Comparison of ENCODE assay signal across 23 cellular contexts in genomic region chr4:56051049-56051709, GRCh38.
DNase-seq lines count a peak whose midpoint lies in the region; TF ChIP-seq lines count a peak whose summit lies in the region.
"Had no signal": no experiment of that assay in that cellular context is flagged by ENCODE, and none has a peak within 500 bp of the region (broad histone marks: within the 10 kb centered on the region; RNA-seq: fewer than 3 reads in every experiment).

No MANE protein-coding gene starts in this region.

- CTCF ChIA-PET in SK-N-SH (lab: Yijun Ruan, JAX): interaction anchor here (0.8 to 3.6 kb wide), 11 partner anchors 11 to 385 kb away, joined by 3 to 32 read pairs (median 4); partner anchors contain the start of genes CEP135 and PAICS

- POLR2A ChIA-PET in SK-N-SH (lab: Yijun Ruan, JAX): interaction anchor here (0.6 to 1.9 kb wide), 6 partner anchors 9 to 385 kb away, joined by 3 to 6 read pairs (median 4); partner anchors contain the start of genes PAICS and PPAT

- H3K9me3 ChIP-seq in DOHH2 (ENCODE audit: control insufficient read depth, insufficient read depth, low read length): no peaks in the 10 kb centered on the region
- no peaks in the 10 kb centered on the region for H3K9me3 ChIP-seq in SK-N-SH
- H3K9me3 ChIP-seq in endodermal cell (ENCODE audit: control insufficient read depth, low read length): no peaks in the 10 kb centered on the region
- H3K9me3 ChIP-seq: Caco-2, Peyer's patch had no signal

- TF ChIP-seq EP300 in SK-N-SH (IDR thresholded peaks at IDR 0.05; ENCODE audit: borderline replicate concordance in 1 of 2, low read depth in 1 of 2, low read length in 1 of 2): peak in 1 of 2 experiments; percentile 90; a peak in 2 of 4 replicates

- peaks cover 69% of the 10 kb centered on the region for H3K4me1 ChIP-seq in DOHH2 (ENCODE audit: control insufficient read depth, low read length)
- peaks cover 0 to 20% of the 10 kb centered on the region in 2 experiments; a peak in 3 of 4 replicates for H3K4me1 ChIP-seq in SK-N-SH (ENCODE audit: control insufficient read depth in 1 of 2, insufficient read depth in 2 of 2, low read depth in 1 of 2, low read length in 1 of 2)
- peaks cover 17% of the 10 kb centered on the region for H3K4me1 ChIP-seq in endodermal cell (ENCODE audit: control insufficient read depth, insufficient read depth, low read length)

- TF ChIP-seq RAD21 in SK-N-SH (IDR thresholded peaks at IDR 0.05; ENCODE audit: low read length): peak; percentile 46

- H3K36me3 Mint-ChIP-seq in endodermal cell (ENCODE audit: low read depth) (no peaks in the 10 kb centered on the region), nephron progenitor cell (ENCODE audit: low read depth) (peaks cover 5% of the 10 kb centered on the region)
- H3K36me3 Mint-ChIP-seq: activated naive CD4-positive, alpha-beta T cell treated with anti-CD3 and anti-CD28 coated beads, Interleukin-2, amount 50 U/mL, for 72 hours; IgD-negative memory B cell; stimulated activated naive B cell treated with anti-CD40 and anti-IgM and Interleukin-4, amounts not matched to agents 10 μg/mL and 1 μg/mL and 100 μg/mL, for 72 hours had no signal

- H3K4me3 Mint-ChIP-seq in endodermal cell (peak overlapping the region; percentile 93), nephron progenitor cell (peak overlapping the region; percentile 95)
- H3K4me3 Mint-ChIP-seq: stimulated activated naive B cell treated with anti-CD40 and anti-IgM and Interleukin-4, amounts not matched to agents 10 μg/mL and 1 μg/mL and 100 μg/mL, for 72 hours had no signal

- H3K27ac ChIP-seq in DOHH2 (ENCODE audit: low read depth, low read length): no peak overlapping the region
- peak overlapping the region in 1 of 2 experiments; percentile 95; a peak in 2 of 4 replicates for H3K27ac ChIP-seq in SK-N-SH (ENCODE audit: low read depth in 2 of 2, low read length in 1 of 2)
- H3K27ac ChIP-seq in endodermal cell (ENCODE audit: low read depth, low read length): no peak overlapping the region
- H3K27ac ChIP-seq: Peyer's patch had no signal

- H3K4me3 ChIP-seq in DOHH2 (ENCODE audit: low read length) (peak overlapping the region; percentile 89), SK-N-SH (ENCODE audit: low read depth in 2 of 2, low read length in 1 of 2) (no peak overlapping the region), endodermal cell (ENCODE audit: low read length) (peak overlapping the region; percentile 87)

- H3K9me2 ChIP-seq in DOHH2 (replicated peaks; ENCODE audit: control insufficient read depth, low read length): no peaks in the 10 kb centered on the region
- H3K9me2 ChIP-seq in SK-N-SH: no peaks in the 10 kb centered on the region

- no peaks in the 10 kb centered on the region for H3K27me3 ChIP-seq in DOHH2 (ENCODE audit: control insufficient read depth, low read length)
- H3K27me3 ChIP-seq in SK-N-SH (ENCODE audit: insufficient read depth): no peaks in the 10 kb centered on the region
- no peaks in the 10 kb centered on the region for H3K27me3 ChIP-seq in endodermal cell (ENCODE audit: control insufficient read depth, insufficient read depth, low read length, poor library complexity, severe bottlenecking)
- H3K27me3 ChIP-seq: Peyer's patch had no signal

- H3K27ac Mint-ChIP-seq in endodermal cell: no peak overlapping the region
- H3K27ac Mint-ChIP-seq in nephron progenitor cell: peak overlapping the region; percentile 96
- H3K27ac Mint-ChIP-seq: activated naive CD4-positive, alpha-beta T cell treated with anti-CD3 and anti-CD28 coated beads, Interleukin-2, amount 50 U/mL, for 72 hours; naive thymus-derived CD8-positive, alpha-beta T cell; stimulated activated naive B cell treated with anti-CD40 and anti-IgM and Interleukin-4, amounts not matched to agents 10 μg/mL and 1 μg/mL and 100 μg/mL, for 72 hours had no signal

- H3K9me3 Mint-ChIP-seq in endodermal cell: no peaks in the 10 kb centered on the region
- H3K9me3 Mint-ChIP-seq in nephron progenitor cell: no peaks in the 10 kb centered on the region
- H3K9me3 Mint-ChIP-seq: activated naive CD4-positive, alpha-beta T cell treated with anti-CD3 and anti-CD28 coated beads, Interleukin-2, amount 50 U/mL, for 72 hours; IgD-negative memory B cell; stimulated activated naive B cell treated with anti-CD40 and anti-IgM and Interleukin-4, amounts not matched to agents 10 μg/mL and 1 μg/mL and 100 μg/mL, for 72 hours had no signal

- H3K36me3 ChIP-seq in DOHH2 (ENCODE audit: control insufficient read depth, low read length) (no peaks in the 10 kb centered on the region; the same call in 1 of the 2 replicates), SK-N-SH (replicated peaks in 1 of 2; ENCODE audit: control insufficient read depth in 1 of 2, insufficient read depth in 2 of 2, low read length in 1 of 2) (no peaks in the 10 kb centered on the region), endodermal cell (ENCODE audit: control insufficient read depth, insufficient read depth, low read length) (no peaks in the 10 kb centered on the region)
- H3K36me3 ChIP-seq: Peyer's patch had no signal

- H3K27me3 Mint-ChIP-seq in endodermal cell (ENCODE audit: insufficient read depth) (peaks cover 11% of the 10 kb centered on the region), nephron progenitor cell (ENCODE audit: low read depth, poor library complexity) (no peaks in the 10 kb centered on the region)

- H3K79me2 ChIP-seq in DOHH2 (ENCODE audit: control insufficient read depth, low read length) (peaks cover 55% of the 10 kb centered on the region), SK-N-SH (ENCODE audit: insufficient read depth) (no peaks in the 10 kb centered on the region; the same call in 1 of the 2 replicates)

- H3K4me1 Mint-ChIP-seq in endodermal cell (peaks cover 40% of the 10 kb centered on the region), nephron progenitor cell (peaks cover 56% of the 10 kb centered on the region)

- WGBS in SK-N-SH (ENCODE audit: low lambda C conversion rate): 56% methylated on average over 6 of the region's 6 CpGs
- 79 to 82% methylated on average over 3 to 6 of the region's 6 CpGs for WGBS in endodermal cell (ENCODE audit: insufficient coverage in 1 of 2, insufficient read length in 1 of 2), 2 experiments

- no peak overlapping the region for H2AFZ ChIP-seq in SK-N-SH (ENCODE audit: low read depth)

- no peaks in the 10 kb centered on the region for H4K20me1 ChIP-seq in DOHH2 (ENCODE audit: control insufficient read depth, insufficient read depth, low read depth, low read length)
- H4K20me1 ChIP-seq in SK-N-SH (ENCODE audit: insufficient read depth): no peaks in the 10 kb centered on the region

- H3K4me2 ChIP-seq in DOHH2 (ENCODE audit: low read length) (peak overlapping the region; percentile 78), SK-N-SH (peak overlapping the region; percentile 90; the same call in 1 of the 2 replicates)

- H3F3A ChIP-seq in DOHH2 (ENCODE audit: control insufficient read depth, insufficient read depth): no peaks in the 10 kb centered on the region
- no peaks in the 10 kb centered on the region for H3F3A ChIP-seq in SK-N-SH (replicated peaks; ENCODE audit: insufficient read depth)

- H3K9ac ChIP-seq in SK-N-SH (0 out of 2 replicates have a peak overlapping the region, but pooled peaks have one; percentile 72), endodermal cell (ENCODE audit: extremely low read depth, low read length, poor library complexity, severe bottlenecking) (no peak overlapping the region)

- peak; percentile 67 for DNase-seq in SK-N-SH
- no peak for DNase-seq in endodermal cell
- no peak for DNase-seq in nephron progenitor cell
- DNase-seq in NCI-H2196 (lab: John Stamatoyannopoulos, UW; ENCODE audit: unreplicated experiment): no peak
- DNase-seq in activated CD4-positive, alpha-beta T cell treated with anti-CD3 and anti-CD28 coated beads, Interleukin-2, amount 50 U/mL, for 4 hours: no peak
- no peak for DNase-seq in NCI-H526 treated with DMSO at 0.1 percent for 48 hours (lab: John Stamatoyannopoulos, UW)
- DNase-seq in H4 (ENCODE audit: low spot score): no peak
- DNase-seq: activated T-cell treated with anti-CD3 and anti-CD28 coated beads for 4 hours; anterior cingulate cortex; Caco-2; DND-41; hippocampal formation; left ventricle myocardium superior; naive thymus-derived CD8-positive, alpha-beta T cell; NCI-H1048; Peyer's patch; right cardiac atrium; SHP77 treated with DMSO at 0.1 percent for 48 hours; stimulated activated naive B cell treated with anti-CD40 and anti-IgM and Interleukin-4, amounts not matched to agents 10 μg/mL and 1 μg/mL and 100 μg/mL, for 72 hours; T-helper 1 cell had no signal

- no peak for TF ChIP-seq CTCF in DOHH2 (IDR thresholded peaks at IDR 0.05; ENCODE audit: low read depth, low read length, poor library complexity, severe bottlenecking)
- TF ChIP-seq CTCF in SK-N-SH (IDR thresholded peaks at IDR 0.05): no peak
- no peak for TF ChIP-seq CTCF in endodermal cell (conservative IDR thresholded peaks at IDR 0.05)
- no peak for TF ChIP-seq CTCF in nephron progenitor cell (IDR thresholded peaks at IDR 0.05)

TF ChIP-seq in SK-N-SH, 30 proteins besides CTCF, POLR2A, EP300 and RAD21:
- peak; percentile 90 for TF ChIP-seq RCOR1 (IDR thresholded peaks at IDR 0.05; ENCODE audit: low read length)
- no peak for TF ChIP-seq TAF1 (IDR thresholded peaks at IDR 0.05; ENCODE audit: borderline replicate concordance, low read depth, low read length)
- TF ChIP-seq GATA2 (CRISPR knock-in tag; IDR thresholded peaks at IDR 0.05): peak; percentile 93
- TF ChIP-seq MXI1 (IDR thresholded peaks at IDR 0.05; ENCODE audit: low read depth, low read length): peak; percentile 67; the same call in 1 of the 2 replicates
- TF ChIP-seq TCF12 (IDR thresholded peaks at IDR 0.05): peak; percentile 7; the same call in 1 of the 2 replicates
- TF ChIP-seq NFIC (IDR thresholded peaks at IDR 0.05; ENCODE audit: borderline replicate concordance): no peak
- TF ChIP-seq RFX5 (IDR thresholded peaks at IDR 0.05; ENCODE audit: low read length): peak; percentile 39; the same call in 1 of the 2 replicates
- peak; percentile 76; the same call in 1 of the 2 replicates for TF ChIP-seq FOXJ3 (CRISPR knock-in tag; IDR thresholded peaks at IDR 0.05)
- TF ChIP-seq JUND (IDR thresholded peaks at IDR 0.05): no peak

Comparison
In these comparisons a context has a peak if more than half of its experiments do, and no peak if none do; other contexts are left out.
1. H3K4me3 ChIP-seq: peak in DOHH2 (single experiment) and endodermal cell (single experiment); none in SK-N-SH (0 of 2).